ENCODE assay signal across 19 cellular contexts in the genomic region with DNA sequence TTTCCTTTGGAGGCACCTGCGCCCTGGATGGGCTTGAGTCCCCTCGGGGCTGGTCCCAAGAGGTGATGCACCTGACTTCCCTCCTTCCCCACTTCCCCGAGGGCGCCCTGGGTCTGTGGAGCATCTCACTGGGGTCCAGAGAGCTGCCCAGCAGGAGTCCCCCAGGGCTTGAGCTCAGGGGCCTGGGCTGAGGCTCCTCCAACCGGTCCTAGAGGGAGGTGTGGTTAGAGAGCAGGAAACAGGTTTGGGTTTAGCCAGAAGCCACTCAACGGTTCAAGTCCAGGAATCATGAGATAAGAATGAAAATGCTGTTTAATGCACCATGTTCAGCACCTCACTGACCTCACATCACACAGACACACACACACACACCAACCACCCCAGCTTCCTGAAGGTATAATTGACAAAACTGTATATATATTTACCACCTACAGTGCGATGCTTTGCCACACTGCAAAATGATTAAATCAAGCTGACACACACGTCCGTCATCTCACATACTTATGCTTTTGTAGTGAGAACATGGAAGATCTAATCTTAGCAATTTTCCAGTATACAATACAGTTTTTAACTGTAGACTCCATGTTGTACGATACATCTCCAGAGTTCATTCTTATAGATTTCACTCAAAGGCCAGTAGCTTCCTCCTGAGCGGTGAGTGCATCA. TPM values are rescaled to one million over a fixed set of nuclear protein-coding genes. Genes with fewer than 3 reads are reported as not detected.
"Had no signal": no experiment of that assay in that cellular context is flagged by ENCODE, and none has a peak within 500 bp of the region (broad histone marks: within the 10 kb centered on the region; RNA-seq: fewer than 3 reads in every experiment).

No MANE protein-coding gene starts in this region.

- H3K27me3 ChIP-seq: breast epithelium, right atrium auricular region, transverse colon had no signal

- DNase-seq: activated CD8-positive, alpha-beta memory T cell treated with anti-CD3 and anti-CD28 coated beads for 24 hours; activated naive CD4-positive, alpha-beta T cell treated with anti-CD3 and anti-CD28 coated beads, Interleukin-2, amount 50 U/mL, for 16 hours; anterior cingulate cortex; dermis blood vessel endothelial cell; endodermal cell; erythroblast; hypothalamus; kidney glomerular epithelial cell; midbrain; nucleus accumbens; T-helper 17 cell; transverse colon had no signal

- H3K27ac ChIP-seq: breast epithelium, right atrium auricular region, skin epidermis, transverse colon had no signal

- ATAC-seq: T-helper 17 cell had no signal

- H3K9me3 ChIP-seq: breast epithelium, right atrium auricular region, transverse colon had no signal

- H3K4me1 ChIP-seq: breast epithelium, right atrium auricular region, transverse colon had no signal

- H3K36me3 ChIP-seq: breast epithelium, right atrium auricular region, transverse colon had no signal

- H3K4me3 ChIP-seq: breast epithelium, right atrium auricular region, skin epidermis, transverse colon had no signal

RNA-seq across cellular contexts. Expression of a gene that starts 0.6 kb away (rescaled TPM):
- total RNA-seq: breast epithelium, cerebellum, dermis blood vessel endothelial cell, endodermal cell, lower leg skin, posterior vena cava, right atrium auricular region, subcutaneous adipose tissue, T-helper 17 cell, transverse colon had no signal

RNA-seq across cellular contexts. Expression of a gene that starts 51.4 kb away (rescaled TPM):
- total RNA-seq: right atrium auricular region had no signal
